Comparison of ENCODE assay signal across 9 cellular contexts in the genomic region with DNA sequence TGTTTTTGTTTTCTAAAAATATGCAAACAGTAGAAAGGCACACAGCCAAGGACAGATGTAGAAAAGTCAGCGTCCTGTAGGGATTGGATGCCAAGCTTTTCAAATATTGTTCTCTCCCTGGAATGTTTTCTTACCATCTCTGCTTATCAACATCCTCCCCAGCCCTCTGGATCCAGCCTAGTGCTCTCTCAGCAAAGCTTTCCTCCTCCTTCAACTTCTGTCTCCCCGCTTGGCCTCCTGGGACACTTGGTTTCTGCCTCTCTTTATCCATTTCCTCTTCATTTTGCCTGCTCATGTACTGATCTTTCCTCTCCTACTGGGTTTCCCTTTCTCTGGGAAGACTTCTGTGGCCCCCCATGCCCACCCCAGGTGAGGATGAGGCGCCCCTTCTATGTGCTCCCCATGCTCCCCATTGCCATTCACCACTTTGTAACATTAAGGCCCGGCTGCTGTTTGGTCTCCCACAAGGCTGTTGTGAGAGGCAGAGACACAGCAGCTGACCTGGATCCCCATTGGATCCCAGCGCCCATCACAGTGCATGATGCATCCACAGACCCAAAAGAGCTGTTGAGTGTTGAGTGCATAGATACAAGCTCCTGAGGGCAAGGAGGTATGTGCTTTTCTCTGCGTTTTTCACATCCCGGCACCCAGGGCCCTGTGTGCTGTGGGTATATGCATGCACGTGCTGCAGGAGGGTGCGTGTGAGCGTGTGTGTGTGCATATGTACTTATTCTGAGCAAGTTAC. TPM values are rescaled to one million over a fixed set of nuclear protein-coding genes. Genes with fewer than 3 reads are reported as not detected.
DNase-seq lines count a peak whose midpoint lies in the region; ATAC-seq and TF ChIP-seq lines count a peak whose summit lies in the region.
"Had no signal": no experiment of that assay in that cellular context is flagged by ENCODE, and none has a peak within 500 bp of the region (broad histone marks: within the 10 kb centered on the region; RNA-seq: fewer than 3 reads in every experiment).

No MANE protein-coding gene starts in this region.

- DNase-seq in activated naive CD8-positive, alpha-beta T cell treated with anti-CD3 and anti-CD28 coated beads, Interleukin-2, amount 10 ng/mL, durations not matched to agents 7 days and 5 days: peak; percentile 39
- DNase-seq in left ventricle myocardium inferior (peak; percentile 41), NCI-H1930 (lab: John Stamatoyannopoulos, UW) (no peak), HAP-1 (ENCODE audit: low spot score in 2 of 2) (no peak)
- DNase-seq in stimulated activated naive CD8-positive, alpha-beta T cell treated with anti-CD3 and anti-CD28 coated beads, Interleukin-15, amount 100 ng/mL, for 72 hours: no peak
- DNase-seq: NCI-H1092 had no signal

- H3K4me1 Mint-ChIP-seq in activated naive CD8-positive, alpha-beta T cell treated with anti-CD3 and anti-CD28 coated beads, Interleukin-2, amount 10 ng/mL, durations not matched to agents 7 days and 5 days: peaks cover 84% of the 10 kb centered on the region
- H3K4me1 Mint-ChIP-seq in stimulated activated naive CD8-positive, alpha-beta T cell treated with anti-CD3 and anti-CD28 coated beads, Interleukin-15, amount 100 ng/mL, for 72 hours: peaks cover 100% of the 10 kb centered on the region

- no peaks in the 10 kb centered on the region for H3K79me2 ChIP-seq in OCI-LY1 (ENCODE audit: insufficient read depth, low read length)

- POLR2A ChIA-PET in activated naive CD8-positive, alpha-beta T cell treated with anti-CD3 and anti-CD28 coated beads, Interleukin-2, amount 10 ng/mL, durations not matched to agents 7 days and 5 days (lab: Charles Lee): interaction anchor here (0.6 to 10.9 kb wide), 6 partner anchors 9 to 84 kb away, joined by 3 to 198 read pairs (median 6); a partner anchor contains a TSS

- no peak for TF ChIP-seq CTCF in OCI-LY1 (IDR thresholded peaks at IDR 0.05; ENCODE audit: low read length)
- no peak for TF ChIP-seq CTCF in left ventricle myocardium inferior (IDR thresholded peaks at IDR 0.05; ENCODE audit: borderline replicate concordance)

- H2AFZ ChIP-seq in OCI-LY1 (ENCODE audit: low read length): no peak overlapping the region

- H3K36me3 Mint-ChIP-seq in activated naive CD8-positive, alpha-beta T cell treated with anti-CD3 and anti-CD28 coated beads, Interleukin-2, amount 10 ng/mL, durations not matched to agents 7 days and 5 days: peaks cover 54% of the 10 kb centered on the region

- H3K4me1 ChIP-seq in OCI-LY1 (ENCODE audit: insufficient read depth, low read length, severe bottlenecking) (peaks cover 27% of the 10 kb centered on the region), left ventricle myocardium inferior (peaks cover 63% of the 10 kb centered on the region), HAP-1 (no peaks in the 10 kb centered on the region)

- H3K9me2 ChIP-seq in OCI-LY1 (ENCODE audit: low read depth, low read length): no peaks in the 10 kb centered on the region

- ATAC-seq in activated naive CD8-positive, alpha-beta T cell treated with anti-CD3 and anti-CD28 coated beads, Interleukin-2, amount 10 ng/mL, durations not matched to agents 7 days and 5 days (ENCODE audit: low read depth): peak; percentile 7
- peak; percentile 15 for ATAC-seq in stimulated activated naive CD8-positive, alpha-beta T cell treated with anti-CD3 and anti-CD28 coated beads, Interleukin-15, amount 100 ng/mL, for 72 hours
- ATAC-seq in GM18870 (IDR thresholded peaks at IDR 0.05; ENCODE audit: unreplicated experiment): no peak

- H3K36me3 ChIP-seq in OCI-LY1 (ENCODE audit: insufficient read depth, low read length) (peaks cover 12% of the 10 kb centered on the region; the same call in 1 of the 2 replicates), left ventricle myocardium inferior (peaks cover under 1% of the 10 kb centered on the region), HAP-1 (replicated peaks) (peaks cover 4% of the 10 kb centered on the region)

- H3K27ac ChIP-seq in OCI-LY1 (ENCODE audit: low read depth, low read length, poor library complexity, severe bottlenecking) (peak overlapping the region; percentile 24), left ventricle myocardium inferior (replicated peaks) (peak overlapping the region; percentile 78)

- H3K27me3 Mint-ChIP-seq in activated naive CD8-positive, alpha-beta T cell treated with anti-CD3 and anti-CD28 coated beads, Interleukin-2, amount 10 ng/mL, durations not matched to agents 7 days and 5 days: no peaks in the 10 kb centered on the region
- H3K27me3 Mint-ChIP-seq in stimulated activated naive CD8-positive, alpha-beta T cell treated with anti-CD3 and anti-CD28 coated beads, Interleukin-15, amount 100 ng/mL, for 72 hours: no peaks in the 10 kb centered on the region

- H3K4me3 Mint-ChIP-seq in activated naive CD8-positive, alpha-beta T cell treated with anti-CD3 and anti-CD28 coated beads, Interleukin-2, amount 10 ng/mL, durations not matched to agents 7 days and 5 days: peak overlapping the region; percentile 70
- H3K4me3 Mint-ChIP-seq in stimulated activated naive CD8-positive, alpha-beta T cell treated with anti-CD3 and anti-CD28 coated beads, Interleukin-15, amount 100 ng/mL, for 72 hours: peak overlapping the region; percentile 78 to 79

- no peak overlapping the region; the same call in 1 of the 2 replicates for H3K9ac ChIP-seq in OCI-LY1 (ENCODE audit: low read length)

- H3K27ac Mint-ChIP-seq in activated naive CD8-positive, alpha-beta T cell treated with anti-CD3 and anti-CD28 coated beads, Interleukin-2, amount 10 ng/mL, durations not matched to agents 7 days and 5 days: peak overlapping the region; percentile 80
- peak overlapping the region; percentile 91 to 95 for H3K27ac Mint-ChIP-seq in stimulated activated naive CD8-positive, alpha-beta T cell treated with anti-CD3 and anti-CD28 coated beads, Interleukin-15, amount 100 ng/mL, for 72 hours

- no peaks in the 10 kb centered on the region for H3K9me3 ChIP-seq in OCI-LY1 (ENCODE audit: low read length)
- no peaks in the 10 kb centered on the region for H3K9me3 ChIP-seq in left ventricle myocardium inferior (replicated peaks)
- H3K9me3 ChIP-seq in HAP-1: no peaks in the 10 kb centered on the region

- no peaks in the 10 kb centered on the region for H3K9me3 Mint-ChIP-seq in activated naive CD8-positive, alpha-beta T cell treated with anti-CD3 and anti-CD28 coated beads, Interleukin-2, amount 10 ng/mL, durations not matched to agents 7 days and 5 days
- no peaks in the 10 kb centered on the region for H3K9me3 Mint-ChIP-seq in stimulated activated naive CD8-positive, alpha-beta T cell treated with anti-CD3 and anti-CD28 coated beads, Interleukin-15, amount 100 ng/mL, for 72 hours

- in situ Hi-C loops in HAP-1 (cut with MboI; ENCODE audit: low sequenced_read_pairs): no loop called here

- no peaks in the 10 kb centered on the region for H3K27me3 ChIP-seq in OCI-LY1 (ENCODE audit: insufficient read depth, low read length)
- H3K27me3 ChIP-seq in left ventricle myocardium inferior (ENCODE audit: low read depth): no peaks in the 10 kb centered on the region
- no peaks in the 10 kb centered on the region for H3K27me3 ChIP-seq in HAP-1 (ENCODE audit: low read depth)

- no peak overlapping the region; the same call in 1 of the 2 replicates for H3K4me2 ChIP-seq in OCI-LY1 (ENCODE audit: low read length)

- H3K4me3 ChIP-seq in OCI-LY1 (ENCODE audit: low read depth, low read length, poor library complexity, severe bottlenecking) (no peak overlapping the region), left ventricle myocardium inferior (peak overlapping the region; percentile 20), HAP-1 (no peak overlapping the region)

- H3F3A ChIP-seq in OCI-LY1 (ENCODE audit: insufficient read depth, low read length): no peaks in the 10 kb centered on the region

- H4K20me1 ChIP-seq in OCI-LY1 (ENCODE audit: insufficient read depth, low read length): no peaks in the 10 kb centered on the region

- intact Hi-C loops in left ventricle myocardium inferior (cut with micrococcal nuclease): no loop called here

RNA-seq across cellular contexts. Expression of a gene that starts 38.2 kb away (rescaled TPM):
- 1,000 to 10,000 TPM; 1,124 to 1,144 TPM for total RNA-seq in activated naive CD8-positive, alpha-beta T cell treated with anti-CD3 and anti-CD28 coated beads, Interleukin-2, amount 10 ng/mL, durations not matched to agents 7 days and 5 days
- 39.7 TPM for total RNA-seq in left ventricle myocardium inferior

RNA-seq across cellular contexts. Expression of a gene that starts 56.0 kb away (rescaled TPM):
- total RNA-seq in activated naive CD8-positive, alpha-beta T cell treated with anti-CD3 and anti-CD28 coated beads, Interleukin-2, amount 10 ng/mL, durations not matched to agents 7 days and 5 days: under 1 TPM; 0.14 to 0.28 TPM
- total RNA-seq in left ventricle myocardium inferior: not detected
- total RNA-seq: T-helper 1 cell treated with Interleukin-12 subunit alpha and Interleukin-12 subunit beta and Interleukin-4 antibody, amounts not matched to agents 30 ng/mL and 1 ng/mL, for 36 hours had no signal

Comparison
In these comparisons a context has a peak if more than half of its experiments do, and no peak if none do; other contexts are left out.
1. DNase-seq: peak in activated naive CD8-positive, alpha-beta T cell treated with anti-CD3 and anti-CD28 coated beads, Interleukin-2, amount 10 ng/mL, durations not matched to agents 7 days and 5 days (single experiment) and left ventricle myocardium inferior (single experiment); none in stimulated activated naive CD8-positive, alpha-beta T cell treated with anti-CD3 and anti-CD28 coated beads, Interleukin-15, amount 100 ng/mL, for 72 hours (0 of 2), NCI-H1930 (0 of 2) and HAP-1 (0 of 2).
2. RNA of a gene that starts 38.2 kb away (total RNA-seq): 1,124 to 1,144 TPM in activated naive CD8-positive, alpha-beta T cell treated with anti-CD3 and anti-CD28 coated beads, Interleukin-2, amount 10 ng/mL, durations not matched to agents 7 days and 5 days; 39.7 TPM in left ventricle myocardium inferior (single experiment); every median in the first group is over 10 times any median in the second.